In genomic region chr9:87445646-87446045, GRCh38 we compare ENCODE assay signal across 9 cellular contexts. TPM values are rescaled to one million over a fixed set of nuclear protein-coding genes. Genes with fewer than 3 reads are reported as not detected.
DNase-seq lines count a peak whose midpoint lies in the region; ATAC-seq and TF ChIP-seq lines count a peak whose summit lies in the region.
"Had no signal": no experiment of that assay in that cellular context is flagged by ENCODE, and none has a peak within 500 bp of the region (broad histone marks: within the 10 kb centered on the region; RNA-seq: fewer than 3 reads in every experiment).

No MANE protein-coding gene starts in this region.

- H3K27me3 ChIP-seq in foreskin keratinocyte (no peaks in the 10 kb centered on the region), parathyroid adenoma (ENCODE audit: control insufficient read depth, insufficient read depth, low read length) (no peaks in the 10 kb centered on the region)

- H3K27me3 Mint-ChIP-seq in CD14-positive monocyte (ENCODE audit: low read depth in 3 of 3) = peaks cover 0 to 2% (median 0%) of the 10 kb centered on the region in 3 donors
- H3K27me3 Mint-ChIP-seq in activated CD4-positive, alpha-beta T cell treated with anti-CD3 and anti-CD28 coated beads, Interleukin-2, amount 10 ng/mL, durations not matched to agents 24 days and 14 days = no peaks in the 10 kb centered on the region

- TF ChIP-seq CTCF in CD14-positive monocyte (IDR thresholded peaks at IDR 0.05) (no peak), foreskin keratinocyte (conservative IDR thresholded peaks at IDR 0.05) (no peak), parathyroid adenoma (IDR thresholded peaks at IDR 0.05) (no peak)

- in situ Hi-C loops in ACHN (cut with HindIII; ENCODE audit: low pct_ligation_motif_present, low pct_unique_long_range_greater_than_20kb, low sequenced_read_pairs) = no loop called here

- H3K4me1 Mint-ChIP-seq in CD14-positive monocyte = peaks cover 11% of the 10 kb centered on the region
- no peaks in the 10 kb centered on the region for H3K4me1 Mint-ChIP-seq in activated CD4-positive, alpha-beta T cell treated with anti-CD3 and anti-CD28 coated beads, Interleukin-2, amount 10 ng/mL, durations not matched to agents 24 days and 14 days

- peak overlapping the region; percentile 67 to 90 for H3K4me3 Mint-ChIP-seq in CD14-positive monocyte
- no peak overlapping the region for H3K4me3 Mint-ChIP-seq in activated CD4-positive, alpha-beta T cell treated with anti-CD3 and anti-CD28 coated beads, Interleukin-2, amount 10 ng/mL, durations not matched to agents 24 days and 14 days
- H3K4me3 Mint-ChIP-seq: central memory CD8-positive, alpha-beta T cell had no signal

- no peaks in the 10 kb centered on the region for H3K36me3 ChIP-seq in parathyroid adenoma (ENCODE audit: control insufficient read depth, insufficient read depth, low read length)

- H3K4me1 ChIP-seq in foreskin keratinocyte = no peaks in the 10 kb centered on the region
- H3K4me1 ChIP-seq in parathyroid adenoma = no peaks in the 10 kb centered on the region

- ATAC-seq in GM18868 (IDR thresholded peaks at IDR 0.05; ENCODE audit: unreplicated experiment) (peak; percentile 100), HG03039 (IDR thresholded peaks at IDR 0.05; ENCODE audit: unreplicated experiment) (peak; percentile 95), SK-N-SH treated with all-trans-retinoic acid at 6 μM for 48 hours (peak; percentile 84), foreskin keratinocyte (peak; percentile 15)

- H3K36me3 Mint-ChIP-seq in CD14-positive monocyte = no peaks in the 10 kb centered on the region
- H3K36me3 Mint-ChIP-seq in activated CD4-positive, alpha-beta T cell treated with anti-CD3 and anti-CD28 coated beads, Interleukin-2, amount 10 ng/mL, durations not matched to agents 24 days and 14 days (ENCODE audit: low read depth) = no peaks in the 10 kb centered on the region

- no peak overlapping the region for H3K27ac ChIP-seq in foreskin keratinocyte
- H3K27ac ChIP-seq in parathyroid adenoma = no peak overlapping the region

- peak; percentile 55 for DNase-seq in CD14-positive monocyte (ENCODE audit: low spot score)
- no peak for DNase-seq in foreskin keratinocyte
- no peak for DNase-seq in ACHN
- no peak for DNase-seq in activated CD4-positive, alpha-beta T cell treated with anti-CD3 and anti-CD28 coated beads, Interleukin-2, amount 10 ng/mL, durations not matched to agents 24 days and 14 days

- H3K79me2 ChIP-seq in parathyroid adenoma = no peaks in the 10 kb centered on the region

- no peak overlapping the region for H3K4me3 ChIP-seq in parathyroid adenoma (ENCODE audit: low read depth, low read length)

- H3K4me2 ChIP-seq in parathyroid adenoma (ENCODE audit: low read length) = no peak overlapping the region

- peak overlapping the region in 6 of 7 donors; percentile 64 to 90 (median 78) for H3K27ac Mint-ChIP-seq in CD14-positive monocyte
- no peak overlapping the region for H3K27ac Mint-ChIP-seq in activated CD4-positive, alpha-beta T cell treated with anti-CD3 and anti-CD28 coated beads, Interleukin-2, amount 10 ng/mL, durations not matched to agents 24 days and 14 days

- peak overlapping the region; percentile 20 for H2AFZ ChIP-seq in parathyroid adenoma

- intact Hi-C loops in CD14-positive monocyte (cut with micrococcal nuclease) = no loop called here
- intact Hi-C loops in activated CD4-positive, alpha-beta T cell treated with anti-CD3 and anti-CD28 coated beads, Interleukin-2, amount 10 ng/mL, durations not matched to agents 24 days and 14 days (cut with micrococcal nuclease) = no loop called here

- H3K9ac ChIP-seq in parathyroid adenoma = no peak overlapping the region

- H3K9me3 Mint-ChIP-seq in CD14-positive monocyte = peaks cover 0 to 4% (median 2%) of the 10 kb centered on the region in 7 donors
- H3K9me3 Mint-ChIP-seq in activated CD4-positive, alpha-beta T cell treated with anti-CD3 and anti-CD28 coated beads, Interleukin-2, amount 10 ng/mL, durations not matched to agents 24 days and 14 days = no peaks in the 10 kb centered on the region
- H3K9me3 Mint-ChIP-seq: central memory CD8-positive, alpha-beta T cell had no signal

- H3K9me3 ChIP-seq in parathyroid adenoma (ENCODE audit: control insufficient read depth, low read length) = no peaks in the 10 kb centered on the region

TF ChIP-seq in SK-N-SH treated with all-trans-retinoic acid at 6 μM for 48 hours, 23 proteins besides CTCF, POLR2A, EP300 and RAD21:
- TF ChIP-seq ZNF565 (CRISPR knock-in tag; conservative IDR thresholded peaks at IDR 0.05; ENCODE audit: low read depth) = no peak
- no peak for TF ChIP-seq ZFP3 (CRISPR knock-in tag; IDR thresholded peaks at IDR 0.05)
- TF ChIP-seq, protein P1, sequence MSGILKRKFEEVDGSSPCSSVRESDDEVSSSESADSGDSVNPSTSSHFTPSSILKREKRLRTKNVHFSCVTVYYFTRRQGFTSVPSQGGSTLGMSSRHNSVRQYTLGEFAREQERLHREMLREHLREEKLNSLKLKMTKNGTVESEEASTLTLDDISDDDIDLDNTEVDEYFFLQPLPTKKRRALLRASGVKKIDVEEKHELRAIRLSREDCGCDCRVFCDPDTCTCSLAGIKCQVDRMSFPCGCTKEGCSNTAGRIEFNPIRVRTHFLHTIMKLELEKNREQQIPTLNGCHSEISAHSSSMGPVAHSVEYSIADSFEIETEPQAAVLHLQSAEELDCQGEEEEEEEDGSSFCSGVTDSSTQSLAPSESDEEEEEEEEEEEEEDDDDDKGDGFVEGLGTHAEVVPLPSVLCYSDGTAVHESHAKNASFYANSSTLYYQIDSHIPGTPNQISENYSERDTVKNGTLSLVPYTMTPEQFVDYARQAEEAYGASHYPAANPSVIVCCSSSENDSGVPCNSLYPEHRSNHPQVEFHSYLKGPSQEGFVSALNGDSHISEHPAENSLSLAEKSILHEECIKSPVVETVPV (CRISPR knock-in tag; IDR thresholded peaks at IDR 0.05) = no peak
- TF ChIP-seq TCF4 (CRISPR knock-in tag; IDR thresholded peaks at IDR 0.05; ENCODE audit: borderline replicate concordance) = no peak

RNA-seq across cellular contexts. Expression of gene DAPK1, which starts 52.0 kb away (rescaled TPM):
- polyA plus RNA-seq in CD14-positive monocyte (10 to 100 TPM; 24.1 to 44.4 TPM), foreskin keratinocyte (0.65 and 0.67 TPM in 2 replicates)
- 1.2 and 1.9 TPM in 2 replicates for total RNA-seq in foreskin keratinocyte
- 2.2 and 3.6 TPM in 2 replicates for total RNA-seq in activated CD4-positive, alpha-beta T cell treated with anti-CD3 and anti-CD28 coated beads, Interleukin-2, amount 10 ng/mL, durations not matched to agents 24 days and 14 days

Comparison
In these comparisons a context has a peak if more than half of its experiments do, and no peak if none do; other contexts are left out.
1. ATAC-seq: peak in every context shown above with its lines; median percentile 100 in GM18868; 95 in HG03039; 84 in SK-N-SH treated with all-trans-retinoic acid at 6 μM for 48 hours; 15 in foreskin keratinocyte.